ENCODE assay signal across 7 cellular contexts in the genomic region with DNA sequence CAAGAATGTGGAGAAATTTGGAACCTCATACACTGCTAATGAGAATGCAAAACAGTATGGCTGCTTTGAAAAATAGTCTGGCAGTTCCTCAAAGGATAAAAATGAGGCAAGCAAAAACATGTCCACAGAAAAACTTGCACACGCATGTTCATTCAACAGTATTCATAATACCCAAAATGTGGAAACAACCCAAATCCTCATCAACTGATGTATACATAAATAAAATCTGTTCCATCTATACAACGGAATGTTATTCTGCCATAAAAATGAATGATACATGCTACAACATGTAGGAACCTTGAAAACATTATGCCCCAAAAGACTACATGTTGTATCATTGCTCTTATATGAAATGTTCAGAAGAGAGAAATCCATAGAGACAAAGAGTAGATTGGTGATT.
"Had no signal": no experiment of that assay in that cellular context is flagged by ENCODE, and none has a peak within 500 bp of the region (broad histone marks: within the 10 kb centered on the region; RNA-seq: fewer than 3 reads in every experiment).

No MANE protein-coding gene starts in this region.

- ATAC-seq: GM23338 had no signal

- H3K4me3 ChIP-seq: GM23338 had no signal

- DNase-seq: H9, HCEC 1CT, KBM-7 had no signal

- H2AFZ ChIP-seq: GM23338 had no signal

- FAIRE-seq: H1, H54, HTR-8/SVneo had no signal

- H3K4me2 ChIP-seq: GM23338 had no signal
